In the genomic region with DNA sequence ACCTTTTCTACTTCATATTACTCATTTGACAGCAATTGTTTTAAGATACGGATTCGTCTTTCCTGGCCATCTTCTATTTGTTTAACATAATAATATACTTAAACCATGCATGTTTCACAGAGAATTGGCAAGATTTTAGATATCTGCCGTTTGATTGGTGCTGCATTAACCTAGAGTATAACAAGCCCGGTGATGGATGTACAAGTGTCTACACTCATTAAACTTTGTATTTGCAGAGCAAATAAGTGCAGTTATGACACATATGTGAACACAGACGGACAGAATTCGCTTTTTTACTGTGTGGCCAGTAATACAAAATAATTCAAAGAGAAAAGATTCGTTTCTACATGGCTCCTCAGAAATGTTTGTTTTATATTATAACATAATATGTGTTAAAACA, we compare ENCODE assay signal across 22 cellular contexts.
DNase-seq lines count a peak whose midpoint lies in the region; ATAC-seq, FAIRE-seq and TF ChIP-seq lines count a peak whose summit lies in the region.
"Had no signal": no experiment of that assay in that cellular context is flagged by ENCODE, and none has a peak within 500 bp of the region (broad histone marks: within the 10 kb centered on the region; RNA-seq: fewer than 3 reads in every experiment).

No MANE protein-coding gene starts in this region.

- no peak for TF ChIP-seq EP300 in A549 (IDR thresholded peaks at IDR 0.05)

- DNase-seq in A549 (ENCODE audit: low read depth in 1 of 2, low spot score in 1 of 2) (no peak), DMS53 treated with DMSO at 0.1 percent for 48 hours (lab: John Stamatoyannopoulos, UW; ENCODE audit: unreplicated experiment) (peak; percentile 33), colonic mucosa (no peak), omental fat pad (ENCODE audit: low spot score) (no peak), aorta (no peak)
- DNase-seq: ACHN; AML-193; BE2C; CD4-positive, alpha-beta T cell; CD8-positive, alpha-beta memory T cell; DMS 273 treated with DMSO at 0.1 percent for 48 hours; DND-41; GM23248; H7; HCEC 1CT had no signal

- H3K4me3 ChIP-seq in A549 = no peak overlapping the region
- H3K4me3 ChIP-seq in colonic mucosa = no peak overlapping the region
- no peak overlapping the region for H3K4me3 ChIP-seq in aorta (ENCODE audit: low read length in 2 of 2)
- H3K4me3 ChIP-seq: BLaER1 treated with 17β-estradiol and CSF1 and Interleukin-3, amounts not matched to agents 10 nM and 100 nM; GM23248 had no signal

- intact Hi-C loops in colonic mucosa (cut with DNase I) = loop anchor here (10.0 kb wide), 1 partner anchor 109 kb away; no protein-coding TSS in a partner anchor
- intact Hi-C loops in aorta (cut with DNase I) = no loop called here

- no peak for ATAC-seq in A549
- ATAC-seq in HG03571 (IDR thresholded peaks at IDR 0.05; ENCODE audit: unreplicated experiment) = no peak
- no peak for ATAC-seq in omental fat pad (ENCODE audit: low FRiP score)
- no peak for ATAC-seq in aorta (ENCODE audit: low FRiP score)

- peak overlapping the region; percentile 42 for H3K4me2 ChIP-seq in A549

- H3K27ac ChIP-seq in A549 (no peak overlapping the region), colonic mucosa (peak overlapping the region; percentile 75), aorta (ENCODE audit: low read depth in 1 of 2, low read length in 2 of 2) (no peak overlapping the region)
- H3K27ac ChIP-seq: GM23248 had no signal

- H3K27me3 ChIP-seq in colonic mucosa = no peaks in the 10 kb centered on the region
- no peaks in the 10 kb centered on the region for H3K27me3 ChIP-seq in aorta (ENCODE audit: control insufficient read depth in 1 of 2, insufficient read depth in 2 of 2, low read length in 1 of 2)

- no peaks in the 10 kb centered on the region for H3K9me3 ChIP-seq in A549
- no peaks in the 10 kb centered on the region for H3K9me3 ChIP-seq in colonic mucosa
- no peaks in the 10 kb centered on the region for H3K9me3 ChIP-seq in aorta (ENCODE audit: control insufficient read depth, low read length)
- H3K9me3 ChIP-seq: BE2C; BLaER1 treated with 17β-estradiol and CSF1 and Interleukin-3, amounts not matched to agents 10 nM and 100 nM had no signal

- WGBS in A549 (ENCODE audit: missing lambda C conversion rate) = 38% methylated on average over 7 of the region's 7 CpGs
- WGBS in aorta, 2 donors = 87 to 91% methylated on average over 7 of the region's 7 CpGs

- H3K36me3 ChIP-seq in colonic mucosa (no peaks in the 10 kb centered on the region), aorta (ENCODE audit: control insufficient read depth in 1 of 2, insufficient read depth in 2 of 2, low read length in 1 of 2) (no peaks in the 10 kb centered on the region)
- H3K36me3 ChIP-seq: BE2C; BLaER1 treated with 17β-estradiol and CSF1 and Interleukin-3, amounts not matched to agents 10 nM and 100 nM had no signal

- no peak for FAIRE-seq in A549 (lab: Jason Lieb, UNC)
- FAIRE-seq: A204.1, D721Med, GM12892, GM19239, H1 had no signal

- H3K9ac ChIP-seq in colonic mucosa (ENCODE audit: low read depth in 2 of 2, low read length in 2 of 2) = no peak overlapping the region
- H3K9ac ChIP-seq: BLaER1 treated with 17β-estradiol and CSF1 and Interleukin-3, amounts not matched to agents 10 nM and 100 nM; GM23248 had no signal

- no peak for TF ChIP-seq POLR2A in A549 (IDR thresholded peaks at IDR 0.05; ENCODE audit: low read length)

- H3K4me1 ChIP-seq in A549 = peaks cover 34% of the 10 kb centered on the region
- H3K4me1 ChIP-seq in colonic mucosa = peaks cover 6% of the 10 kb centered on the region
- H3K4me1 ChIP-seq in aorta (ENCODE audit: control insufficient read depth in 1 of 2, insufficient read depth in 2 of 2, low read length in 2 of 2) = peaks cover 0 to 9% of the 10 kb centered on the region in 2 donors
- H3K4me1 ChIP-seq: BE2C had no signal

- CTCF ChIA-PET in A549 (lab: Yijun Ruan, JAX) = no interaction called here

- POLR2A ChIA-PET in A549 (lab: Yijun Ruan, JAX) = no interaction called here

- TF ChIP-seq CTCF in A549 (IDR thresholded peaks at IDR 0.05) (no peak), colonic mucosa (IDR thresholded peaks at IDR 0.05) (no peak), omental fat pad (IDR thresholded peaks at IDR 0.05) (no peak)

- TF ChIP-seq RAD21 in A549 (conservative IDR thresholded peaks at IDR 0.05 in 1 of 2, IDR thresholded peaks at IDR 0.05 in 1 of 2) = no peak

TF ChIP-seq in A549, 52 proteins besides CTCF, POLR2A, EP300 and RAD21:
- no peak for TF ChIP-seq KDM5A (IDR thresholded peaks at IDR 0.05)
- TF ChIP-seq HDAC2 (IDR thresholded peaks at IDR 0.05) = no peak
- TF ChIP-seq RNF2 (IDR thresholded peaks at IDR 0.05; ENCODE audit: borderline replicate concordance, low read depth) = no peak
- TF ChIP-seq HOXB13 (CRISPR knock-in tag; IDR thresholded peaks at IDR 0.05; ENCODE audit: low read depth) = no peak
- no peak for TF ChIP-seq SMC3 (IDR thresholded peaks at IDR 0.05)
- no peak for TF ChIP-seq ZC3H11A (IDR thresholded peaks at IDR 0.05)
- TF ChIP-seq MAFK (IDR thresholded peaks at IDR 0.05; ENCODE audit: partially characterized antibody) = no peak
- TF ChIP-seq RFX5 (IDR thresholded peaks at IDR 0.05) = no peak
